In the genomic region with DNA sequence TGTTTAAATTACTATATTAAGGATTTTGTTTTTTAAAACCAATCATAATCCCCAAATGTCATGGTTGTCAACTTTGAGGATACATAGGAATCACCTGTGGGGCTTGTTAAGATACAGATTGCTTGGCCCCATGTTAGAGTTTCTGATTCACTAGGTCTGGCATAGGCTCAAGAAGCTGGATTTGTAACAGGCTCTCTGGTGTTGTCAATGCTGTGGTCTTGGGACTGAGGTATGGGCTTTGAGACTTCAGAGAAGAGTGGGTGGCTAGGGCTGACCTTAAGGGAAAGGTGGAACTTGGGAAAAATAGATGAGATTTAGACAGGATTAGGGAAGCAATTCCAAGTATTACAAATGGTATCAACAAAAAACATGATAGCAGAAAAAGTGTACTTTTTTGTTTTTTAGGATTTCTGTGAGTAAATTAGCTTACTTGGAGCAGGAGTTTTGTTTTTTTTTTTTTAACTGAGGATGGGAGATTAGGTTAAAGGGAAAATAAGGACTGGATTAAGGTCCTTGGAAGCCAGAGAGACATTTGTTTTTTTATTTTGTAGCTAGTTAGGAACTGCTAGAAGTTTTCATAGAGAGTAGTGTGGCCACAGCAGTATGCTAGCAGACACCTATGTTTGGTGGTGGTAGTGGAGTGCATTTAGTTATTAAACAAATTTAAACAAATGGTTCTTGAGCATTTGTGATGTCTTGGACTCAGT, we compare ENCODE assay signal across 1 cellular context.
TF ChIP-seq lines count a peak whose summit lies in the region.

No MANE protein-coding gene starts in this region.

TF ChIP-seq in IMR-90, 13 proteins besides CTCF, POLR2A, EP300 and RAD21 (continued from another document):
- TF ChIP-seq MAZ (IDR thresholded peaks at IDR 0.05; ENCODE audit: borderline replicate concordance, low read depth, low read length), result no peak
- no peak for TF ChIP-seq MAFK (IDR thresholded peaks at IDR 0.05; ENCODE audit: low read depth, low read length)
- no peak for TF ChIP-seq BHLHE40 (IDR thresholded peaks at IDR 0.05; ENCODE audit: low read depth, low read length)
- no peak for TF ChIP-seq MXI1 (IDR thresholded peaks at IDR 0.05; ENCODE audit: borderline replicate concordance, low read depth, low read length)
- TF ChIP-seq, protein P1, sequence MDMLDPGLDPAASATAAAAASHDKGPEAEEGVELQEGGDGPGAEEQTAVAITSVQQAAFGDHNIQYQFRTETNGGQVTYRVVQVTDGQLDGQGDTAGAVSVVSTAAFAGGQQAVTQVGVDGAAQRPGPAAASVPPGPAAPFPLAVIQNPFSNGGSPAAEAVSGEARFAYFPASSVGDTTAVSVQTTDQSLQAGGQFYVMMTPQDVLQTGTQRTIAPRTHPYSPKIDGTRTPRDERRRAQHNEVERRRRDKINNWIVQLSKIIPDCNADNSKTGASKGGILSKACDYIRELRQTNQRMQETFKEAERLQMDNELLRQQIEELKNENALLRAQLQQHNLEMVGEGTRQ (IDR thresholded peaks at IDR 0.05; ENCODE audit: low read depth, low read length), result no peak
- no peak for TF ChIP-seq NFE2L2 (IDR thresholded peaks at IDR 0.05; ENCODE audit: low read depth, low read length)
- TF ChIP-seq FOS (IDR thresholded peaks at IDR 0.05; ENCODE audit: low read depth, low read length), result no peak
- no peak for TF ChIP-seq RFX5 (IDR thresholded peaks at IDR 0.05; ENCODE audit: low read depth, low read length)
- TF ChIP-seq SMC3 (IDR thresholded peaks at IDR 0.05; ENCODE audit: low read depth, low read length), result no peak
- TF ChIP-seq CHD1 (IDR thresholded peaks at IDR 0.05; ENCODE audit: low read depth, low read length), result no peak
- TF ChIP-seq, protein P2, sequence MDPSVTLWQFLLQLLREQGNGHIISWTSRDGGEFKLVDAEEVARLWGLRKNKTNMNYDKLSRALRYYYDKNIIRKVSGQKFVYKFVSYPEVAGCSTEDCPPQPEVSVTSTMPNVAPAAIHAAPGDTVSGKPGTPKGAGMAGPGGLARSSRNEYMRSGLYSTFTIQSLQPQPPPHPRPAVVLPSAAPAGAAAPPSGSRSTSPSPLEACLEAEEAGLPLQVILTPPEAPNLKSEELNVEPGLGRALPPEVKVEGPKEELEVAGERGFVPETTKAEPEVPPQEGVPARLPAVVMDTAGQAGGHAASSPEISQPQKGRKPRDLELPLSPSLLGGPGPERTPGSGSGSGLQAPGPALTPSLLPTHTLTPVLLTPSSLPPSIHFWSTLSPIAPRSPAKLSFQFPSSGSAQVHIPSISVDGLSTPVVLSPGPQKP (IDR thresholded peaks at IDR 0.05; ENCODE audit: borderline replicate concordance, low read depth, low read length), result no peak
